ENCODE assay signal across 8 cellular contexts in the genomic region with DNA sequence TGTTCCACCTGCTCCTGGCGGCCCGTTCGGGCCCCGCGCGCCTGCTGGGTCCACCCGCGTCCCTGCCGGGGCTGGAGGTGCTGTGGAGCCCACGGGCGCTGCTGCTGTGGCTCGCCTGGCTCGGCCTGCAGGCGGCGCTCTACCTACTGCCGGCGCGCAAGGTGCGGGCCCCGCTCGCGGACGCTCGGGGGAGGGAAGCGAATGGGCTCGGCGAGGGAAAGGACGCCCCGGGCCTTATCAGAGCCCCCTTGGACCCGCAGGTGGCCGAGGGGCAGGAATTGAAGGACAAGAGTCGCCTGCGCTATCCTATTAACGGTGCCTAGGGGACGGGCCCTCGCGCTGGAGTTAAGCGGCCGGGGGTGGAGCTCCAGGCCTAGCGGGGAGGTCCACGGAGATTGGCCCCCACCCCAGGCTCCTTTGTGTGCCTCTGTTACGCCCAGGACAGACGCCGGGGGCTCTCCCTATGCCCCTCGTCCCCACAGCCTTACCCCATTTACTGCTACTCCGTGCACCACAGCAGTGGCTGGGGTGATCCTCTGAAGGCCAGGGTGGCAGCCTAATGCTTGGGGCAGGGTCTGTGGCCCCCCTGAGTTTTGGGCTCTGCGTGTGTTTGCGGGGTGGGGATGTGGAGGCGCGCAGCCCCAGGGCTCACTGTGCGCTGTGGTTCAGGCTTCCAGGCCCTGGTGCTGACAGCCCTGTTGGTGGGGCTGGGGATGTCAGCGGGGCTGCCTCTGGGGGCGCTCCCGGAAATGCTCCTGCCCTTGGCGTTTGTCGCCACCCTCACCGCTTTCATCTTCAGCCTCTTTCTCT. TPM values are rescaled to one million over a fixed set of nuclear protein-coding genes. Genes with fewer than 3 reads are reported as not detected.
A peak's percentile ranks its signal among the peaks of the same experiment; 100 is the strongest.
DNase-seq lines count a peak whose midpoint lies in the region; ATAC-seq, FAIRE-seq and TF ChIP-seq lines count a peak whose summit lies in the region.

No MANE protein-coding gene starts in this region.

- H3K36me3 ChIP-seq in ACC112 (ENCODE audit: insufficient read depth, low read length) (no peaks in the 10 kb centered on the region), liver (ENCODE audit: control insufficient read depth in 4 of 4, insufficient read depth in 3 of 4, low read depth in 1 of 4, low read length in 3 of 4) (peaks cover 0 to 10% (median 10%) of the 10 kb centered on the region in 4 donors)

- H3K79me2 ChIP-seq in ACC112 (ENCODE audit: control insufficient read depth, insufficient read depth, low read length, unreplicated experiment): peaks cover 13% of the 10 kb centered on the region

- H3K27ac ChIP-seq in ACC112 (ENCODE audit: low read depth, low read length) (no peak overlapping the region), liver (ENCODE audit: low read depth in 1 of 2, low read length in 2 of 2) (peak overlapping the region; percentile 83 to 87)

- TF ChIP-seq CTCF in WTC11 (IDR thresholded peaks at IDR 0.05): peak; percentile 85
- TF ChIP-seq CTCF in liver (IDR thresholded peaks at IDR 0.05; ENCODE audit: low read depth, low read length, missing input control): peak; percentile 64

- DNase-seq in GM12892 (ENCODE audit: insufficient read length) (peak; percentile 75), LoVo (ENCODE audit: low spot score) (peak; percentile 69), WTC11 (ENCODE audit: low spot score) (peak; percentile 69)
- peak; percentile 62 to 71 for DNase-seq in central memory CD8-positive, alpha-beta T cell (ENCODE audit: low spot score in 2 of 2)
- DNase-seq in stimulated activated CD4-positive, alpha-beta T cell treated with anti-CD3 and anti-CD28 coated beads, Interleukin-4, amount 100 ng/mL, for 48 hours (ENCODE audit: low read depth in 2 of 2): peak; percentile 65 to 66

- peak; percentile 98 for FAIRE-seq in GM12892 (lab: Jason Lieb, UNC)

- peak overlapping the region; percentile 52; the same call in 1 of the 2 replicates for H3K27ac Mint-ChIP-seq in WTC11
- H3K27ac Mint-ChIP-seq in central memory CD8-positive, alpha-beta T cell (ENCODE audit: low read depth): peak overlapping the region; percentile 98

- H3K4me1 ChIP-seq in ACC112 (ENCODE audit: control insufficient read depth, insufficient read depth, low read length, unreplicated experiment): peaks cover 12% of the 10 kb centered on the region
- H3K4me1 ChIP-seq in liver (ENCODE audit: control insufficient read depth in 4 of 4, insufficient read depth in 4 of 4, low read length in 3 of 4): peaks cover 26 to 66% (median 55%) of the 10 kb centered on the region in 4 donors

- H3K4me3 Mint-ChIP-seq in WTC11: peak overlapping the region; percentile 91
- peak overlapping the region; percentile 95 for H3K4me3 Mint-ChIP-seq in central memory CD8-positive, alpha-beta T cell

- peak overlapping the region; percentile 30 for H2AFZ ChIP-seq in ACC112 (ENCODE audit: low read length, unreplicated experiment)

- H3K9me3 Mint-ChIP-seq in WTC11: no peaks in the 10 kb centered on the region
- H3K9me3 Mint-ChIP-seq in central memory CD8-positive, alpha-beta T cell: no peaks in the 10 kb centered on the region

- no peaks in the 10 kb centered on the region for H3K9me3 ChIP-seq in liver (ENCODE audit: control insufficient read depth in 4 of 4, low read length in 3 of 4)

- POLR2A ChIA-PET in WTC11 (lab: Charles Lee): interaction anchor here (0.6 to 2.2 kb wide), 6 partner anchors 9 to 1720 kb away, joined by 3 to 19 read pairs (median 7); partner anchors contain the start of genes CAPN1, FAU, MRPL49 and VPS51

- H3K9ac ChIP-seq in liver (ENCODE audit: low read depth in 1 of 2, low read length in 2 of 2): peak overlapping the region; percentile 31 to 62

- CTCF ChIA-PET in WTC11 (lab: Charles Lee): interaction anchor here (0.6 to 4.8 kb wide), 25 partner anchors 8 to 309 kb away, joined by 3 to 104 read pairs (median 5); partner anchors contain the start of genes ARL2, BATF2, CAPN1 and FAU

- H3K4me3 ChIP-seq in ACC112 (ENCODE audit: low read depth, low read length) (peak overlapping the region; percentile 63), liver (ENCODE audit: low read depth in 1 of 3, low read length in 3 of 3) (peak overlapping the region; percentile 23 to 71 (median 55))

- no peaks in the 10 kb centered on the region for H3K27me3 ChIP-seq in ACC112 (ENCODE audit: insufficient read depth, low read length)
- H3K27me3 ChIP-seq in liver (ENCODE audit: control insufficient read depth in 4 of 4, insufficient read depth in 4 of 4, low read length in 3 of 4): no peaks in the 10 kb centered on the region

- peak; percentile 20 for ATAC-seq in WTC11
- ATAC-seq in central memory CD8-positive, alpha-beta T cell (replicated peaks; ENCODE audit: extremely low read depth, poor library complexity, severe bottlenecking): peak; percentile 58
- ATAC-seq in HG02884 (IDR thresholded peaks at IDR 0.05; ENCODE audit: unreplicated experiment): no peak

- H3K27me3 Mint-ChIP-seq in WTC11 (ENCODE audit: low read depth): no peaks in the 10 kb centered on the region
- no peaks in the 10 kb centered on the region for H3K27me3 Mint-ChIP-seq in central memory CD8-positive, alpha-beta T cell

- TF ChIP-seq RAD21 in liver (IDR thresholded peaks at IDR 0.05): peak; percentile 29 to 62

- WGBS in liver: 4% methylated on average over 57 of the region's 57 CpGs

- H3K36me3 Mint-ChIP-seq in WTC11: peaks cover under 1% of the 10 kb centered on the region; the same call in 1 of the 2 replicates
- peaks cover 32% of the 10 kb centered on the region for H3K36me3 Mint-ChIP-seq in central memory CD8-positive, alpha-beta T cell (ENCODE audit: insufficient read depth)

- peaks cover 17% of the 10 kb centered on the region for H3K4me1 Mint-ChIP-seq in WTC11
- peaks cover 37% of the 10 kb centered on the region for H3K4me1 Mint-ChIP-seq in central memory CD8-positive, alpha-beta T cell

- TF ChIP-seq POLR2A in GM12892 (IDR thresholded peaks at IDR 0.05; ENCODE audit: low read depth, low read length): no peak; the same call in 1 of the 2 replicates

TF ChIP-seq in WTC11, 78 proteins besides CTCF, POLR2A, EP300 and RAD21 (continues in another document):
- TF ChIP-seq CREB1 (CRISPR knock-in tag; IDR thresholded peaks at IDR 0.05) (0 out of 2 replicates have a peak, but pooled peaks have one; percentile 22), FOXK1 (CRISPR knock-in tag; IDR thresholded peaks at IDR 0.05) (0 out of 2 replicates have a peak, but pooled peaks have one; percentile 27), NFATC4 (CRISPR knock-in tag; IDR thresholded peaks at IDR 0.05) (no peak), MAX (CRISPR knock-in tag; IDR thresholded peaks at IDR 0.05) (no peak; the same call in 1 of the 2 replicates)

TF ChIP-seq in liver, 16 proteins besides CTCF, POLR2A, EP300 and RAD21 (continues in another document):
- no peak for TF ChIP-seq GABPA (IDR thresholded peaks at IDR 0.05 in 1 of 2, conservative IDR thresholded peaks at IDR 0.05 in 1 of 2)
- TF ChIP-seq FOXA1 (IDR thresholded peaks at IDR 0.05): no peak
- no peak for TF ChIP-seq REST (IDR thresholded peaks at IDR 0.05)
- no peak for TF ChIP-seq ATF3 (IDR thresholded peaks at IDR 0.05)
- TF ChIP-seq MAX (IDR thresholded peaks at IDR 0.05): no peak
- TF ChIP-seq SP1 (IDR thresholded peaks at IDR 0.05): no peak
- TF ChIP-seq EGR1 (IDR thresholded peaks at IDR 0.05; ENCODE audit: low read depth in 2 of 2): no peak
- TF ChIP-seq YY1 (IDR thresholded peaks at IDR 0.05): no peak

RNA-seq across cellular contexts. Expression of gene TM7SF2, which starts 1.1 kb away (rescaled TPM):
- 13.1 TPM for polyA plus RNA-seq in GM12892 (2012; ENCODE audit: missing spikeins)
- total RNA-seq in WTC11 (2021) (63.8 to 74.9 TPM (median 71.5 TPM) in 3 replicates), liver (100 to 1,000 TPM in 1 of 2 donors, 10 to 100 TPM in 1; 69.4 to 337 TPM)
- polyA plus RNA-seq in liver: 100 to 1,000 TPM in 1 of 2 donors, 10 to 100 TPM in 1; 39.0 to 109 TPM

RNA-seq across cellular contexts. Expression of gene ZNHIT2, which starts 4.7 kb away (rescaled TPM):
- 0.53 TPM for polyA plus RNA-seq in GM12892 (2012; ENCODE audit: missing spikeins)
- total RNA-seq in WTC11 (2021) (15.9 to 18.3 TPM (median 16.7 TPM) in 3 replicates), liver (1 to 10 TPM; 2.2 to 4.9 TPM)
- polyA plus RNA-seq in liver: 10 to 100 TPM in 1 of 2 donors, 1 to 10 TPM in 1; 7.4 to 13.9 TPM

RNA-seq across cellular contexts. Expression of gene FAU, which starts 9.2 kb away (rescaled TPM):
- polyA plus RNA-seq in GM12892 (2012; ENCODE audit: missing spikeins): 1,538 TPM
- 951 to 991 TPM (median 985 TPM) in 3 replicates for total RNA-seq in WTC11 (2021)
- total RNA-seq in liver: 100 to 1,000 TPM; 199 to 332 TPM
- 100 to 1,000 TPM; 393 to 535 TPM for polyA plus RNA-seq in liver

RNA-seq across cellular contexts. Expression of gene MRPL49, which starts 9.4 kb away (rescaled TPM):
- 42.1 TPM for polyA plus RNA-seq in GM12892 (2012; ENCODE audit: missing spikeins)
- total RNA-seq in WTC11 (2021) (51.3 to 55.9 TPM (median 53.3 TPM) in 3 replicates), liver (10 to 100 TPM; 31.7 to 39.2 TPM)
- 10 to 100 TPM; 31.1 to 47.2 TPM for polyA plus RNA-seq in liver

RNA-seq across cellular contexts. Expression of gene VPS51, which starts 16.7 kb away (rescaled TPM):
- 52.3 TPM for polyA plus RNA-seq in GM12892 (2012; ENCODE audit: missing spikeins)
- total RNA-seq in WTC11 (2021) (122 to 136 TPM (median 123 TPM) in 3 replicates), liver (100 to 1,000 TPM; 102 to 158 TPM)
- polyA plus RNA-seq in liver: 10 to 100 TPM; 33.2 to 66.0 TPM
